In the genomic region with DNA sequence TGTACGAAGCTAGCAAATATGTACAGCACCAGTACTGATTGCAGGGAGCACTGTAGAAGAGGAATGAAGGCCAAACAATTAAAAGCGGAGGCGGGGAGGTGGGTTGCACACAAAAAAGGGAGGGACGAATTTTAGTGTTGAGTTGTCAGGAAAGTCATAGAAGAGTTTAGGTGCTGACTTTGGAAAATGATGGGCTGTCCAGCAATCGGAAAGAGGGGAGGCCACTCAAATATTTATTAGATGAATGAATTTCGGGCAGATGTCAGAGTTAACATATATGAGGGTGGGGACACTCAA, we compare ENCODE assay signal across 8 cellular contexts. TPM values are rescaled to one million over a fixed set of nuclear protein-coding genes. Genes with fewer than 3 reads are reported as not detected.
DNase-seq lines count a peak whose midpoint lies in the region; ATAC-seq and TF ChIP-seq lines count a peak whose summit lies in the region.

No MANE protein-coding gene starts in this region.

- WGBS in endodermal cell (ENCODE audit: insufficient coverage in 1 of 2, insufficient read length in 1 of 2), 2 experiments = 57 to 58% methylated on average over 5 to 6 of the region's 6 CpGs

- no peaks in the 10 kb centered on the region for H3K27me3 Mint-ChIP-seq in CD4-positive, CD25-positive, alpha-beta regulatory T cell
- no peaks in the 10 kb centered on the region for H3K27me3 Mint-ChIP-seq in endodermal cell (ENCODE audit: insufficient read depth)

- H4K20me1 ChIP-seq in PC-3 (ENCODE audit: low read length) = peaks cover 23% of the 10 kb centered on the region

- BruUV-seq in PC-3 (replicated peaks; lab: Mats Ljungman, UMichigan) = TSS peak; percentile 59

- CTCF ChIA-PET in PC-3 (lab: Charles Lee) = no interaction called here

- H3K9me3 ChIP-seq in CD4-positive, CD25-positive, alpha-beta regulatory T cell (ENCODE audit: control insufficient read depth in 2 of 2, low read length in 2 of 2) = no peaks in the 10 kb centered on the region
- H3K9me3 ChIP-seq in PC-3 (ENCODE audit: low read length) = no peaks in the 10 kb centered on the region
- H3K9me3 ChIP-seq in endodermal cell (ENCODE audit: control insufficient read depth, low read length) = no peaks in the 10 kb centered on the region
- no peaks in the 10 kb centered on the region for H3K9me3 ChIP-seq in neuron (ENCODE audit: low read length)

- H3K4me2 ChIP-seq in PC-3 (ENCODE audit: low read length) = peak overlapping the region; percentile 90

- intact Hi-C loops in PC-3 (cut with micrococcal nuclease) = no loop called here

- POLR2A ChIA-PET in PC-3 (lab: Charles Lee; ENCODE audit: unreplicated experiment) = interaction anchor here (0.6 to 3.0 kb wide), 5 partner anchors 15 to 708 kb away, joined by 3 to 22 read pairs (median 6); partner anchors contain the start of gene CTH

- peak overlapping the region; percentile 93 for H3K4me3 ChIP-seq in CD4-positive, CD25-positive, alpha-beta regulatory T cell (ENCODE audit: low read depth, low read length)
- H3K4me3 ChIP-seq in PC-3 (ENCODE audit: low read length) (peak overlapping the region; percentile 94), endodermal cell (ENCODE audit: low read length) (peak overlapping the region; percentile 98), neuron (ENCODE audit: low read length) (peak overlapping the region; percentile 84)

- peaks cover 5% of the 10 kb centered on the region for H3K36me3 ChIP-seq in CD4-positive, CD25-positive, alpha-beta regulatory T cell (ENCODE audit: control insufficient read depth, insufficient read depth, low read length)
- no peaks in the 10 kb centered on the region for H3K36me3 ChIP-seq in PC-3 (ENCODE audit: low read depth, low read length)
- H3K36me3 ChIP-seq in endodermal cell (ENCODE audit: control insufficient read depth, insufficient read depth, low read length) = no peaks in the 10 kb centered on the region
- peaks cover 10% of the 10 kb centered on the region for H3K36me3 ChIP-seq in neuron (ENCODE audit: insufficient read depth, low read length)

- H3F3A ChIP-seq in PC-3 (ENCODE audit: low read length, unreplicated experiment) = no peaks in the 10 kb centered on the region

- peak overlapping the region; percentile 99 to 100 (median 99) for H3K27ac Mint-ChIP-seq in CD4-positive, CD25-positive, alpha-beta regulatory T cell
- peak overlapping the region; percentile 100 for H3K27ac Mint-ChIP-seq in endodermal cell

- no peaks in the 10 kb centered on the region for H3K27me3 ChIP-seq in CD4-positive, CD25-positive, alpha-beta regulatory T cell (ENCODE audit: control insufficient read depth, insufficient read depth, low read length)
- H3K27me3 ChIP-seq in PC-3 (ENCODE audit: low read length) = no peaks in the 10 kb centered on the region
- H3K27me3 ChIP-seq in endodermal cell (ENCODE audit: control insufficient read depth, insufficient read depth, low read length, poor library complexity, severe bottlenecking) = no peaks in the 10 kb centered on the region
- no peaks in the 10 kb centered on the region for H3K27me3 ChIP-seq in neuron (ENCODE audit: insufficient read depth, low read length)

- peak overlapping the region; percentile 93 for H3K27ac ChIP-seq in CD4-positive, CD25-positive, alpha-beta regulatory T cell (ENCODE audit: insufficient read depth, low read length, poor library complexity, severe bottlenecking)
- peak overlapping the region; percentile 92 for H3K27ac ChIP-seq in PC-3 (ENCODE audit: low read length)
- H3K27ac ChIP-seq in endodermal cell (ENCODE audit: low read depth, low read length) = peak overlapping the region; percentile 95

- peaks cover 33 to 54% (median 40%) of the 10 kb centered on the region in 4 donors for H3K4me1 Mint-ChIP-seq in CD4-positive, CD25-positive, alpha-beta regulatory T cell
- peaks cover 15% of the 10 kb centered on the region for H3K4me1 Mint-ChIP-seq in endodermal cell

- peaks cover 83% of the 10 kb centered on the region for H3K79me2 ChIP-seq in PC-3 (ENCODE audit: low read length)

- H3K9ac ChIP-seq in PC-3 (ENCODE audit: low read length) = peak overlapping the region; percentile 98
- H3K9ac ChIP-seq in endodermal cell (ENCODE audit: extremely low read depth, low read length, poor library complexity, severe bottlenecking) = peak overlapping the region; percentile 94

- TF ChIP-seq CTCF in PC-3 (conservative IDR thresholded peaks at IDR 0.05; ENCODE audit: low read depth, low read length) (no peak), endodermal cell (conservative IDR thresholded peaks at IDR 0.05) (no peak), GM13976 (IDR thresholded peaks at IDR 0.05; ENCODE audit: borderline replicate concordance, control extremely low read depth, extremely low read depth, insufficient read depth, missing control alignments) (no peak)

- peaks cover 0 to 3% (median 0%) of the 10 kb centered on the region in 7 donors for H3K9me3 Mint-ChIP-seq in CD4-positive, CD25-positive, alpha-beta regulatory T cell
- H3K9me3 Mint-ChIP-seq in endodermal cell = no peaks in the 10 kb centered on the region

- in situ Hi-C loops in GM13976 (cut with MboI; ENCODE audit: low sequenced_read_pairs, unreplicated experiment) = no loop called here

- H3K4me3 Mint-ChIP-seq in CD4-positive, CD25-positive, alpha-beta regulatory T cell = peak overlapping the region; percentile 95 to 99 (median 98)
- peak overlapping the region; percentile 94 for H3K4me3 Mint-ChIP-seq in endodermal cell

- peaks cover 3% of the 10 kb centered on the region for H3K36me3 Mint-ChIP-seq in CD4-positive, CD25-positive, alpha-beta regulatory T cell
- peaks cover 16% of the 10 kb centered on the region for H3K36me3 Mint-ChIP-seq in endodermal cell (ENCODE audit: low read depth)

- H3K4me1 ChIP-seq in CD4-positive, CD25-positive, alpha-beta regulatory T cell (ENCODE audit: control insufficient read depth, insufficient read depth, low read length, poor library complexity, severe bottlenecking) = peaks cover 38% of the 10 kb centered on the region
- H3K4me1 ChIP-seq in PC-3 (ENCODE audit: insufficient read depth, low read length) (peaks cover 53% of the 10 kb centered on the region), endodermal cell (ENCODE audit: control insufficient read depth, insufficient read depth, low read length) (no peaks in the 10 kb centered on the region), neuron (ENCODE audit: insufficient read depth, low read length) (peaks cover 10% of the 10 kb centered on the region)

- no peak for DNase-seq in CD4-positive, CD25-positive, alpha-beta regulatory T cell
- DNase-seq in PC-3 = no peak
- no peak for DNase-seq in endodermal cell
- DNase-seq in GM13976 (ENCODE audit: low spot score) = no peak
- DNase-seq in kidney tubule cell (ENCODE audit: low spot score) = no peak

- H2AFZ ChIP-seq in PC-3 (ENCODE audit: low read length) = peak overlapping the region; percentile 66
- H2AFZ ChIP-seq in neuron (ENCODE audit: low read depth, low read length) = peak overlapping the region; percentile 47

- H3K9me2 ChIP-seq in PC-3 (replicated peaks; ENCODE audit: low read length) = no peaks in the 10 kb centered on the region

- no peak for ATAC-seq in CD4-positive, CD25-positive, alpha-beta regulatory T cell (ENCODE audit: low read depth in 2 of 2)
- ATAC-seq in PC-3 (no peak), GM21390 (IDR thresholded peaks at IDR 0.05; ENCODE audit: unreplicated experiment) (no peak), HG03196 (IDR thresholded peaks at IDR 0.05; ENCODE audit: unreplicated experiment) (no peak)

RNA-seq across cellular contexts. Expression of gene ANKRD13C, which starts 0.5 kb away (rescaled TPM):
- total RNA-seq in CD4-positive, CD25-positive, alpha-beta regulatory T cell = 30.7 TPM
- polyA plus RNA-seq in CD4-positive, CD25-positive, alpha-beta regulatory T cell = 10 to 100 TPM; 12.7 to 16.8 (median 15.5) TPM
- 38.0 and 41.5 TPM in 2 replicates for total RNA-seq in PC-3 (2014; rRNA removed)
- total RNA-seq in endodermal cell = 10 to 100 TPM; 22.6 to 25.2 TPM
- polyA plus RNA-seq in endodermal cell (2013, experiment 1 of 2) = 19.3 TPM
- 20.1 TPM for polyA plus RNA-seq in endodermal cell (2013, experiment 2 of 2)

RNA-seq across cellular contexts. Expression of gene CTH, which starts 56.0 kb away (rescaled TPM):
- 4.6 TPM for total RNA-seq in CD4-positive, CD25-positive, alpha-beta regulatory T cell
- polyA plus RNA-seq in CD4-positive, CD25-positive, alpha-beta regulatory T cell = 1 to 10 TPM in 2 of 4 donors, under 1 TPM in 1, not detected in 1; 0.71 to 2.3 (median 1.6) TPM
- total RNA-seq in PC-3 (2014; rRNA removed) (8.5 and 13.2 TPM in 2 replicates), endodermal cell (10 to 100 TPM; 19.1 to 26.2 TPM)
- 19.8 TPM for polyA plus RNA-seq in endodermal cell (2013, experiment 1 of 2)
- 15.8 TPM for polyA plus RNA-seq in endodermal cell (2013, experiment 2 of 2)
